Comparison of ENCODE assay signal across 19 cellular contexts in the genomic region with DNA sequence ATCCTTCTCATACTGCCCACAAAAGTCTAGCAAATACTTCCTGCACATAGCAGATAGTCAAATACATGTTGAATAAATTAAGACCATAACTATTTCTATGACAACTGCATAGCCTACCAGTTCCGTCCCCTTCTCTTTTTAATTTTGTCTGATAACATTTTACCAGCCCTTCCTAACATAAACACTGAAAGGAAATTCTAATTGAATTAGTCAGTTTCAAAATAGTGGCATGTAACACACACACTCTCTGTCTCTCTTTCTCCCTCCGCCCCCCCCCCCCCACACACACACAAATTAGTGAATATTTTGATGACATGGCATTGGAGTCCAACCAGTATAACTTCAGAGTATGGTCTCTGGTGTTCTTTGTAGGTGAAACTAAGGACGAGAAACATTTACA. TPM values are rescaled to one million over a fixed set of nuclear protein-coding genes. Genes with fewer than 3 reads are reported as not detected.
A peak's percentile ranks its signal among the peaks of the same experiment; 100 is the strongest.
DNase-seq lines count a peak whose midpoint lies in the region; TF ChIP-seq lines count a peak whose summit lies in the region.
"Had no signal": no experiment of that assay in that cellular context is flagged by ENCODE, and none has a peak within 500 bp of the region (broad histone marks: within the 10 kb centered on the region; RNA-seq: fewer than 3 reads in every experiment).

No MANE protein-coding gene starts in this region.

- no peak overlapping the region for H3K23ac ChIP-seq in neuronal stem cell (ENCODE audit: low read depth, low read length, poor library complexity)

- H3K14ac ChIP-seq in neuronal stem cell (ENCODE audit: low read length) = no peak overlapping the region

- no peak overlapping the region for H2AFZ ChIP-seq in ACC112 (ENCODE audit: low read length, unreplicated experiment)
- no peak overlapping the region for H2AFZ ChIP-seq in neuronal stem cell (ENCODE audit: low read length)

- H4K8ac ChIP-seq in neuronal stem cell (ENCODE audit: low read depth, low read length) = no peak overlapping the region

- H2AK5ac ChIP-seq in neuronal stem cell (ENCODE audit: low read depth, low read length) = no peak overlapping the region

- intact Hi-C loops in spleen (cut with DNase I; ENCODE audit: low total_unique reads) = no loop called here

- POLR2A ChIA-PET in HEK293 (lab: Yijun Ruan, JAX) = interaction anchor here (3.1 kb wide), 1 partner anchor 42 kb away, joined by 24 read pairs; a partner anchor contains a TSS

- no CpG with 5 or more reads among the region's 3 CpGs for WGBS in neuronal stem cell (ENCODE audit: extremely low coverage in 2 of 2, insufficient read length in 2 of 2, insufficient replicate concordance in 1 of 2), 2 donors
- 83 to 95% (median 88%) methylated on average over 3 of the region's 3 CpGs for WGBS in spleen, 5 donors

- no peak overlapping the region for H4K91ac ChIP-seq in neuronal stem cell (ENCODE audit: low read depth, low read length, poor library complexity)

- no peak overlapping the region for H3K4ac ChIP-seq in neuronal stem cell (ENCODE audit: low read length)

- H3K79me1 ChIP-seq in neuronal stem cell (ENCODE audit: low read depth, low read length) = peaks cover 5% of the 10 kb centered on the region

- CTCF ChIA-PET in HEK293 (lab: Yijun Ruan, JAX) = no interaction called here

- no peak overlapping the region for H3K9ac ChIP-seq in neuronal stem cell (ENCODE audit: low read depth, low read length, poor library complexity)

- no peak overlapping the region for H3K18ac ChIP-seq in neuronal stem cell (ENCODE audit: low read length)

- H2BK120ac ChIP-seq in neuronal stem cell (ENCODE audit: low read depth, low read length) = no peak overlapping the region

- H3K9me3 ChIP-seq in HEK293 (ENCODE audit: control insufficient read depth, insufficient read depth, low read depth, low read length) (no peaks in the 10 kb centered on the region), neuronal stem cell (replicated peaks in 1 of 2; ENCODE audit: control insufficient read depth in 2 of 2, insufficient read depth in 1 of 2, low read depth in 1 of 2, low read length in 2 of 2) (peaks cover 0 to 6% of the 10 kb centered on the region in 2 donors), spleen (no peaks in the 10 kb centered on the region)
- H3K9me3 ChIP-seq: esophagus muscularis mucosa had no signal

- no peak overlapping the region for H2BK5ac ChIP-seq in neuronal stem cell (ENCODE audit: low read length)

- in situ Hi-C loops in astrocyte of the spinal cord (cut with HindIII; ENCODE audit: low sequenced_read_pairs) = no loop called here

- H3K4me3 ChIP-seq in ACC112 (ENCODE audit: low read depth, low read length) (peak overlapping the region; percentile 18; the same call in 1 of the 2 replicates), HEK293 (ENCODE audit: low read depth, low read length) (no peak overlapping the region), astrocyte of the spinal cord (ENCODE audit: low read depth, low read length) (no peak overlapping the region), neuronal stem cell (ENCODE audit: low read length in 2 of 2) (no peak overlapping the region), spleen (no peak overlapping the region)
- H3K4me3 ChIP-seq: esophagus muscularis mucosa had no signal

- no peak overlapping the region for H3K4me2 ChIP-seq in neuronal stem cell (ENCODE audit: insufficient read depth, low read length, poor library complexity, severe bottlenecking)

- TF ChIP-seq POLR2A in spleen (IDR thresholded peaks at IDR 0.05) = no peak

- no peak overlapping the region for H2BK15ac ChIP-seq in neuronal stem cell (ENCODE audit: low read length)

- no peak for TF ChIP-seq CTCF in HEK293 (tag by site-specific recombination; IDR thresholded peaks at IDR 0.05)
- TF ChIP-seq CTCF in astrocyte of the spinal cord (IDR thresholded peaks at IDR 0.05; ENCODE audit: low read depth, low read length) = no peak
- TF ChIP-seq CTCF in spleen (IDR thresholded peaks at IDR 0.05 in 8 of 11, conservative IDR thresholded peaks at IDR 0.05 in 3 of 11) = no peak

- DNase-seq in astrocyte of the spinal cord (ENCODE audit: low read depth, low spot score) (peak; percentile 59), kidney glomerular epithelial cell (lab: John Stamatoyannopoulos, UW) (peak; percentile 44), neuronal stem cell (ENCODE audit: low spot score) (no peak), spleen (no peak), hypothalamus (lab: John Stamatoyannopoulos, UW) (no peak)
- no peak for DNase-seq in NK-92 treated with Interleukin-12 subunit alpha and Interleukin-12 subunit beta, amount 100 ng/mL, for 24 hours (lab: John Stamatoyannopoulos, UW)
- DNase-seq: activated CD4-positive, alpha-beta T cell treated with anti-CD3 and anti-CD28 coated beads for 1 hour; activated naive CD8-positive, alpha-beta T cell treated with anti-CD3 and anti-CD28 coated beads, Interleukin-2, amount 50 U/mL, for 24 hours; activated T-cell treated with anti-CD3 and anti-CD28 coated beads for 4 hours; cortex of kidney; Kasumi-1; NCI-H1694 treated with DMSO at 0.1 percent for 48 hours; NCI-H748 treated with DMSO at 0.1 percent for 48 hours; nucleus accumbens; RPMI8226; T-helper 2 cell had no signal

- H3K36me3 ChIP-seq in ACC112 (ENCODE audit: insufficient read depth, low read length) (no peaks in the 10 kb centered on the region), HEK293 (ENCODE audit: control insufficient read depth in 2 of 2, insufficient read depth in 1 of 2, low read length in 2 of 2) (peaks cover 0 to 9% of the 10 kb centered on the region in 2 experiments; a peak in 1 of 3 replicates), neuronal stem cell (replicated peaks in 1 of 2; ENCODE audit: control insufficient read depth in 2 of 2, insufficient read depth in 2 of 2, low read length in 2 of 2) (peaks cover 0 to 18% of the 10 kb centered on the region in 2 donors), spleen (peaks cover 0 to 16% (median 0%) of the 10 kb centered on the region in 6 donors)

- peaks cover 21% of the 10 kb centered on the region for H3K4me1 ChIP-seq in ACC112 (ENCODE audit: control insufficient read depth, insufficient read depth, low read length, unreplicated experiment)
- peaks cover 19% of the 10 kb centered on the region for H3K4me1 ChIP-seq in HEK293 (ENCODE audit: control insufficient read depth, insufficient read depth, low read length)
- H3K4me1 ChIP-seq in neuronal stem cell (ENCODE audit: control insufficient read depth in 2 of 2, insufficient read depth in 1 of 2, low read depth in 1 of 2, low read length in 2 of 2) = peaks cover 0 to 3% of the 10 kb centered on the region in 2 donors
- H3K4me1 ChIP-seq in spleen = peaks cover 0 to 65% (median 8%) of the 10 kb centered on the region in 6 donors

- H3K27ac ChIP-seq in ACC112 (ENCODE audit: low read depth, low read length) (peak overlapping the region; percentile 37), HEK293 (ENCODE audit: extremely low read depth, low read depth, low read length) (no peak overlapping the region), neuronal stem cell (replicated peaks; ENCODE audit: low read length) (no peak overlapping the region), spleen (no peak overlapping the region)

- H3K27me3 ChIP-seq in ACC112 (ENCODE audit: insufficient read depth, low read length) (no peaks in the 10 kb centered on the region), neuronal stem cell (ENCODE audit: control insufficient read depth in 3 of 3, insufficient read depth in 3 of 3, low read depth in 1 of 3, low read length in 3 of 3) (no peaks in the 10 kb centered on the region), spleen (replicated peaks in 1 of 7) (no peaks in the 10 kb centered on the region)
- H3K27me3 ChIP-seq: esophagus muscularis mucosa had no signal

- peaks cover 2% of the 10 kb centered on the region for H3K79me2 ChIP-seq in ACC112 (ENCODE audit: control insufficient read depth, insufficient read depth, low read length, unreplicated experiment)

- no peak overlapping the region for H2BK12ac ChIP-seq in neuronal stem cell (ENCODE audit: low read length)

TF ChIP-seq in HEK293, 187 proteins besides CTCF, POLR2A, EP300 and RAD21:
- no peak for TF ChIP-seq BCL11A (tag by site-specific recombination; IDR thresholded peaks at IDR 0.05; ENCODE audit: low read depth)
- TF ChIP-seq, protein P1, sequence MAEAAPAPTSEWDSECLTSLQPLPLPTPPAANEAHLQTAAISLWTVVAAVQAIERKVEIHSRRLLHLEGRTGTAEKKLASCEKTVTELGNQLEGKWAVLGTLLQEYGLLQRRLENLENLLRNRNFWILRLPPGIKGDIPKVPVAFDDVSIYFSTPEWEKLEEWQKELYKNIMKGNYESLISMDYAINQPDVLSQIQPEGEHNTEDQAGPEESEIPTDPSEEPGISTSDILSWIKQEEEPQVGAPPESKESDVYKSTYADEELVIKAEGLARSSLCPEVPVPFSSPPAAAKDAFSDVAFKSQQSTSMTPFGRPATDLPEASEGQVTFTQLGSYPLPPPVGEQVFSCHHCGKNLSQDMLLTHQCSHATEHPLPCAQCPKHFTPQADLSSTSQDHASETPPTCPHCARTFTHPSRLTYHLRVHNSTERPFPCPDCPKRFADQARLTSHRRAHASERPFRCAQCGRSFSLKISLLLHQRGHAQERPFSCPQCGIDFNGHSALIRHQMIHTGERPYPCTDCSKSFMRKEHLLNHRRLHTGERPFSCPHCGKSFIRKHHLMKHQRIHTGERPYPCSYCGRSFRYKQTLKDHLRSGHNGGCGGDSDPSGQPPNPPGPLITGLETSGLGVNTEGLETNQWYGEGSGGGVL (tag by site-specific recombination; IDR thresholded peaks at IDR 0.05) = peak; percentile 33; the same call in 1 of the 2 replicates
TF ChIP-seq in HEK293: peak in this region for 1.

RNA-seq across cellular contexts. Expression of a gene that starts 41.8 kb away (rescaled TPM):
- polyA plus RNA-seq in neuronal stem cell (2013, experiment 1 of 2) = 12.5 TPM
- polyA plus RNA-seq in neuronal stem cell (2013, experiment 2 of 2) = 13.1 TPM
- 10 to 100 TPM; 15.1 to 37.0 (median 30.5) TPM for total RNA-seq in spleen
- polyA plus RNA-seq in spleen = 1 to 10 TPM; 1.7 to 4.5 (median 2.8) TPM

Comparison
In these comparisons a context has a peak if more than half of its experiments do, and no peak if none do; other contexts are left out.
1. DNase-seq: peak in astrocyte of the spinal cord (single experiment) and kidney glomerular epithelial cell (single experiment); none in neuronal stem cell (single experiment), spleen (single experiment), hypothalamus (0 of 51) and NK-92 treated with Interleukin-12 subunit alpha and Interleukin-12 subunit beta, amount 100 ng/mL, for 24 hours (single experiment).